Comparison of ENCODE assay signal across 11 cellular contexts in the genomic region with DNA sequence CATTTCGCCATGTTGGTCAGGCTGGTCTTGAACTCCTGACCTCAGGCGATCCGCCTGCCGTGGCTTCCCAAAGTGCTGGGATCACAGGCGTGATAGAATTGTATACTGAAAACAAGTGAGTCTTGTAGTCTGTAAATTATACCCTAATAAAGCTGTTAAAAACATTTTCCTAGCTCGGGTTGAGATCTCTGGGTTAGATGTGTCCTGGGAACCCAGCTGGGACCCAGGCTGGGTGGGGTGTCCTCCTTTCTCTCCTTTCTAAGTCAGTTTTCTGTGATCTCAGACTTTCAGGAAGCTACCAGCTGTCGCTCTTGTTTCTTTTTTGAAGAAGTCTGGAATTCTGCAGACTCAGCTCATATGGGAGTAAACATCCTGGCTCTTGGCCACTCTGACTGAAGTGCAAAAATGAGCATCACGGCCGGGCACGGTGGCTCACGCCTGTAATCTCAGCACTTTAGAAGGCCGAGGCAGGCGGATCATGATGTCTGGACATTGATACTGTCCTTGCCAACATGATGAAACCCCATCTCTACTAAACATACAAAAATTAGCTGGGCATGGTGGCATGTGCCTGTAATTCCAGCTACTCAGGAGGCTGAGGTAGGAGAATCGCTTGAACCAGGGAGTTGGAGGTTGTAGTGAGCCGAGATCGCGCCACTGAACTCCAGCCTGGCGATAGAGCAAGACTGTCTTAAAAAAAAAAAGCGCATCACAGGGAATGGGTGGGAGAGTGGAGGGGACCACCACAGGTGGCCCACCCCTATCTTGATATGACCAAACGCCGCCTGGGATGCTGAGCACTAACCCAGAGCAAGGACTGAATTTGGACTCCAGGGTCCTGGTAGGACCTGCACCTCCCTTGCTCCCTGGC. TPM values are rescaled to one million over a fixed set of nuclear protein-coding genes. Genes with fewer than 3 reads are reported as not detected.
DNase-seq lines count a peak whose midpoint lies in the region; ATAC-seq, FAIRE-seq and TF ChIP-seq lines count a peak whose summit lies in the region.
"Had no signal": no experiment of that assay in that cellular context is flagged by ENCODE, and none has a peak within 500 bp of the region (broad histone marks: within the 10 kb centered on the region; RNA-seq: fewer than 3 reads in every experiment).

No MANE protein-coding gene starts in this region.

- no peak overlapping the region for H3K27ac Mint-ChIP-seq in Calu3 (ENCODE audit: unreplicated experiment)
- H3K27ac Mint-ChIP-seq: activated naive CD8-positive, alpha-beta T cell treated with anti-CD3 and anti-CD28 coated beads, Interleukin-2, amount 10 ng/mL, durations not matched to agents 7 days and 5 days had no signal

- CTCF ChIA-PET in Calu3 (lab: Charles Lee), result interaction anchor here (1.6 kb wide), 2 partner anchors 10 to 19 kb away, joined by 3 to 7 read pairs; a partner anchor contains a TSS

- no TSS peak for BruUV-seq in Calu3 (replicated peaks; lab: Mats Ljungman, UMichigan)

- no peaks in the 10 kb centered on the region for H3K4me1 Mint-ChIP-seq in Calu3 (ENCODE audit: low read depth, unreplicated experiment)
- H3K4me1 Mint-ChIP-seq: activated naive CD8-positive, alpha-beta T cell treated with anti-CD3 and anti-CD28 coated beads, Interleukin-2, amount 10 ng/mL, durations not matched to agents 7 days and 5 days had no signal

- H3K9me3 Mint-ChIP-seq in Calu3 (ENCODE audit: low read depth, unreplicated experiment), result no peaks in the 10 kb centered on the region
- H3K9me3 Mint-ChIP-seq: activated naive CD8-positive, alpha-beta T cell treated with anti-CD3 and anti-CD28 coated beads, Interleukin-2, amount 10 ng/mL, durations not matched to agents 7 days and 5 days; CD4-positive, alpha-beta memory T cell had no signal

- no peak for FAIRE-seq in H54 (lab: Jason Lieb, UNC)

- no peaks in the 10 kb centered on the region for H3K36me3 Mint-ChIP-seq in Calu3 (ENCODE audit: insufficient read depth, unreplicated experiment)
- H3K36me3 Mint-ChIP-seq: activated naive CD8-positive, alpha-beta T cell treated with anti-CD3 and anti-CD28 coated beads, Interleukin-2, amount 10 ng/mL, durations not matched to agents 7 days and 5 days; CD4-positive, alpha-beta memory T cell had no signal

- H3K27me3 Mint-ChIP-seq in Calu3 (ENCODE audit: unreplicated experiment), result peaks cover 69% of the 10 kb centered on the region

- intact Hi-C loops in heart right ventricle (cut with DNase I) (no loop called here), ovary (cut with DNase I) (no loop called here), Calu3 (cut with micrococcal nuclease; ENCODE audit: unreplicated experiment) (no loop called here)

- H3K9me3 ChIP-seq in heart right ventricle (no peaks in the 10 kb centered on the region), ovary (no peaks in the 10 kb centered on the region)

- ATAC-seq in heart right ventricle, result peak; percentile 36 to 65 (median 57)

- DNase-seq in AG08395 (ENCODE audit: low spot score) (peak; percentile 66), heart right ventricle (peak in 1 of 2 donors; percentile 57), ovary (peak; percentile 73 to 77 (median 75)), H54 (ENCODE audit: insufficient read length, low spot score) (no peak), foreskin melanocyte (no peak), NCI-H2081 treated with DMSO at 0.1 percent for 48 hours (lab: John Stamatoyannopoulos, UW) (no peak), Calu3 (no peak)
- DNase-seq: activated naive CD8-positive, alpha-beta T cell treated with anti-CD3 and anti-CD28 coated beads, Interleukin-2, amount 10 ng/mL, durations not matched to agents 7 days and 5 days; CD4-positive, alpha-beta memory T cell; NCI-H2107 had no signal

- no peak for TF ChIP-seq POLR2A in ovary (IDR thresholded peaks at IDR 0.05)
- TF ChIP-seq POLR2A in H54 (IDR thresholded peaks at IDR 0.05; ENCODE audit: low read depth, low read length), result no peak

- no peaks in the 10 kb centered on the region for H3K36me3 ChIP-seq in heart right ventricle
- no peaks in the 10 kb centered on the region for H3K36me3 ChIP-seq in ovary

- H3K27me3 ChIP-seq in heart right ventricle (no peaks in the 10 kb centered on the region), ovary (no peaks in the 10 kb centered on the region)

- 0 out of 2 replicates have a peak overlapping the region, but pooled peaks have one; percentile 24 for H3K4me3 ChIP-seq in WI38 (ENCODE audit: low read depth, low read length)
- no peak overlapping the region for H3K4me3 ChIP-seq in heart right ventricle
- H3K4me3 ChIP-seq in ovary, result no peak overlapping the region

- H3K27ac ChIP-seq in heart right ventricle, result peak overlapping the region; percentile 8 to 77 (median 73)
- H3K27ac ChIP-seq in ovary, result peak overlapping the region; percentile 85 to 91

- H3K4me1 ChIP-seq in heart right ventricle, result peaks cover 5 to 60% (median 47%) of the 10 kb centered on the region in 9 donors
- H3K4me1 ChIP-seq in ovary (ENCODE audit: insufficient read depth), result peaks cover 30% of the 10 kb centered on the region

- WGBS in heart right ventricle, 2 donors, result 51 to 56% methylated on average over 21 of the region's 21 CpGs
- WGBS in ovary, 3 donors, result 20 to 32% (median 21%) methylated on average over 21 of the region's 21 CpGs

- TF ChIP-seq CTCF in WI38 (IDR thresholded peaks at IDR 0.05; ENCODE audit: low read depth, low read length), result no peak
- no peak for TF ChIP-seq CTCF in heart right ventricle (IDR thresholded peaks at IDR 0.05)
- TF ChIP-seq CTCF in ovary (IDR thresholded peaks at IDR 0.05), result no peak
- TF ChIP-seq CTCF in Calu3 (IDR thresholded peaks at IDR 0.05; ENCODE audit: unreplicated experiment), result no peak

- H3K4me3 Mint-ChIP-seq in Calu3 (ENCODE audit: low read depth, unreplicated experiment), result no peak overlapping the region
- H3K4me3 Mint-ChIP-seq: activated naive CD8-positive, alpha-beta T cell treated with anti-CD3 and anti-CD28 coated beads, Interleukin-2, amount 10 ng/mL, durations not matched to agents 7 days and 5 days; CD4-positive, alpha-beta memory T cell had no signal

- no peak for TF ChIP-seq EP300 in ovary (IDR thresholded peaks at IDR 0.05)

RNA-seq across cellular contexts. Expression of a gene that starts 9.9 kb away (rescaled TPM):
- total RNA-seq in heart right ventricle, result 10 to 100 TPM; 23.6 to 33.1 (median 27.4) TPM
- polyA plus RNA-seq in heart right ventricle, result 10 to 100 TPM; 20.8 to 28.8 TPM
- total RNA-seq in ovary, result 10 to 100 TPM; 34.5 to 73.7 (median 59.8) TPM
- polyA plus RNA-seq in ovary, result 10 to 100 TPM; 14.6 to 48.2 TPM
- total RNA-seq in Calu3 (2022), result 38.1 and 39.8 TPM in 2 replicates

RNA-seq across cellular contexts. Expression of a gene that starts 12.7 kb away (rescaled TPM):
- 100 to 1,000 TPM in 2 of 10 donors, 10 to 100 TPM in 8; 10.7 to 230 (median 32.7) TPM for total RNA-seq in heart right ventricle
- 10 to 100 TPM; 39.2 to 55.8 TPM for polyA plus RNA-seq in heart right ventricle
- 100 to 1,000 TPM in 4 of 7 donors, 10 to 100 TPM in 3; 83.5 to 266 (median 138) TPM for total RNA-seq in ovary
- polyA plus RNA-seq in ovary, result 100 to 1,000 TPM in 1 of 2 donors, 10 to 100 TPM in 1; 85.7 to 188 TPM
- 1.4 and 1.6 TPM in 2 replicates for total RNA-seq in Calu3 (2022)

RNA-seq across cellular contexts. Expression of a gene that starts 33.5 kb away (rescaled TPM):
- total RNA-seq in heart right ventricle (100 to 1,000 TPM in 8 of 10 donors, 10 to 100 TPM in 2; 75.1 to 173 (median 112) TPM), ovary (100 to 1,000 TPM in 4 of 7 donors, 10 to 100 TPM in 3; 45.0 to 156 (median 110) TPM), Calu3 (2022) (164 and 201 TPM in 2 replicates)
- polyA plus RNA-seq in heart right ventricle (10 to 100 TPM; 77.4 to 98.7 TPM), ovary (100 to 1,000 TPM in 1 of 2 donors, 10 to 100 TPM in 1; 81.6 to 210 TPM)

RNA-seq across cellular contexts. Expression of a gene that starts 33.6 kb away (rescaled TPM):
- 10 to 100 TPM in 1 of 10 donors, 1 to 10 TPM in 9; 6.2 to 11.1 (median 8.3) TPM for total RNA-seq in heart right ventricle
- polyA plus RNA-seq in heart right ventricle, result 1 to 10 TPM; 3.3 to 7.2 TPM
- total RNA-seq in ovary, result 10 to 100 TPM; 10.1 to 28.7 (median 12.5) TPM
- 10 to 100 TPM in 1 of 2 donors, 1 to 10 TPM in 1; 1.5 to 11.8 TPM for polyA plus RNA-seq in ovary
- total RNA-seq in Calu3 (2022), result 6.8 and 8.3 TPM in 2 replicates

RNA-seq across cellular contexts. Expression of a gene that starts 37.2 kb away (rescaled TPM):
- total RNA-seq in heart right ventricle (1 to 10 TPM; 1.0 to 3.1 (median 2.0) TPM), ovary (1 to 10 TPM; 4.2 to 7.5 (median 5.6) TPM), Calu3 (2022) (3.8 and 5.8 TPM in 2 replicates)
- polyA plus RNA-seq in heart right ventricle (1 to 10 TPM in 1 of 2 donors, under 1 TPM in 1; 0.65 to 4.3 TPM), ovary (1 to 10 TPM in 1 of 2 donors, not detected in 1; 7.1 TPM)

Comparison
In these comparisons a context has a peak if more than half of its experiments do, and no peak if none do; other contexts are left out.
1. DNase-seq: peak in AG08395 (single experiment) and ovary (5 of 5); none in H54 (single experiment), foreskin melanocyte (single experiment), NCI-H2081 treated with DMSO at 0.1 percent for 48 hours (single experiment) and Calu3 (single experiment).